Comparison of ENCODE assay signal across 19 cellular contexts in the genomic region with DNA sequence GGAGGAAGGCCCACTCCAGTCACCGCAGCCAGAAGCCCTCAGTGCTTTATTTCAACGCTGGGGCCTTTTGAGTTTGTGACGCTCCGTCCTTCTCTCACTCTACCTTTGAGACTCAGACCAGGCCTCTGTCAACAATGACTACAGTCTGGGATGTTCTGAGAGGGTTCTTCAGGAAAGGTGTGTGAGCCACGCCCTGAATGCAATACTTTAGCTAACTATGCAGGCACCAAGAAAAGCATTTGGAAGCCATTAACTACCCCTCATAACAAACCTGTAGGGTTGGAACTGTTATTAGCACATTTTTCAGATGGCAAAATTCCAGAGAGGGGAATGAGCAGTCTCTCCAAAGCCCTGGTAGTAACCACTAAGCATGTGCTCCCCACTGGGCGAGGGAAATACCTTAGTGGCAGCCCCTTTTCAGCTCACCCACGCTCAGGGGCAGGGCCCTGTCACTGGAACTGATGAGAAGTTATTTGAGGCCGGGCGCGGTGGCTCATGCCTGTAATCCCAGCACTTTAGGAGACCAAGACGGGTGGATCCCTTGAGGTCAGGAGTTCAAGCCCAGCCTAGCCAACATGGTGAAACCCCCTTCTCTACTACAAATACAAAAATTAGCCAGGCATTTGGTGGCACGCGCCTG. TPM values are rescaled to one million over a fixed set of nuclear protein-coding genes. Genes with fewer than 3 reads are reported as not detected.
DNase-seq lines count a peak whose midpoint lies in the region; ATAC-seq lines count a peak whose summit lies in the region.
"Had no signal": no experiment of that assay in that cellular context is flagged by ENCODE, and none has a peak within 500 bp of the region (broad histone marks: within the 10 kb centered on the region; RNA-seq: fewer than 3 reads in every experiment).

No MANE protein-coding gene starts in this region.

- no peaks in the 10 kb centered on the region for H3K27me3 Mint-ChIP-seq in naive thymus-derived CD8-positive, alpha-beta T cell
- H3K27me3 Mint-ChIP-seq: activated naive CD4-positive, alpha-beta T cell treated with anti-CD3 and anti-CD28 coated beads, Interleukin-2, amount 10 ng/mL, durations not matched to agents 7 days and 5 days had no signal

- H4K12ac ChIP-seq in trophoblast cell (ENCODE audit: low read depth, low read length): no peak overlapping the region

- no peak overlapping the region for H3K18ac ChIP-seq in trophoblast cell (ENCODE audit: low read length)

- H3K23ac ChIP-seq in trophoblast cell (ENCODE audit: low read length): no peak overlapping the region

- H3K79me2 ChIP-seq in trophoblast cell (ENCODE audit: control insufficient read depth, insufficient read depth, low read length, poor library complexity): no peaks in the 10 kb centered on the region

- H3K9me3 ChIP-seq in SK-N-MC (ENCODE audit: low read depth, low read length): no peaks in the 10 kb centered on the region
- peaks cover 1% of the 10 kb centered on the region for H3K9me3 ChIP-seq in trophoblast cell (ENCODE audit: insufficient read depth, low read depth, low read length)
- H3K9me3 ChIP-seq: body of pancreas, right atrium auricular region had no signal

- peaks cover 2 to 4% of the 10 kb centered on the region in 2 experiments for H3K4me1 ChIP-seq in trophoblast cell (ENCODE audit: control insufficient read depth in 1 of 2, insufficient read depth in 2 of 2, low read length in 2 of 2)

- peaks cover 6 to 25% (median 16%) of the 10 kb centered on the region in 4 donors for H3K4me1 Mint-ChIP-seq in naive thymus-derived CD8-positive, alpha-beta T cell

- no peak overlapping the region for H3K4me3 Mint-ChIP-seq in naive thymus-derived CD8-positive, alpha-beta T cell
- H3K4me3 Mint-ChIP-seq: activated naive CD4-positive, alpha-beta T cell treated with anti-CD3 and anti-CD28 coated beads, Interleukin-2, amount 10 ng/mL, durations not matched to agents 7 days and 5 days had no signal

- H3K4me2 ChIP-seq in trophoblast cell (ENCODE audit: low read length): no peak overlapping the region

- peaks cover 1% of the 10 kb centered on the region for H3K79me1 ChIP-seq in trophoblast cell (ENCODE audit: low read length)

- peak overlapping the region in 5 of 10 donors; percentile 22 to 82 (median 40) for H3K27ac Mint-ChIP-seq in naive thymus-derived CD8-positive, alpha-beta T cell

- H2AK5ac ChIP-seq in trophoblast cell (ENCODE audit: low read length): no peak overlapping the region

- no peak overlapping the region for H2BK12ac ChIP-seq in trophoblast cell (ENCODE audit: low read length)

- peaks cover 0 to 30% (median 4%) of the 10 kb centered on the region in 3 donors for H3K36me3 Mint-ChIP-seq in naive thymus-derived CD8-positive, alpha-beta T cell

- H3K9me3 Mint-ChIP-seq in naive thymus-derived CD8-positive, alpha-beta T cell: no peaks in the 10 kb centered on the region
- H3K9me3 Mint-ChIP-seq: activated naive CD4-positive, alpha-beta T cell treated with anti-CD3 and anti-CD28 coated beads, Interleukin-2, amount 10 ng/mL, durations not matched to agents 7 days and 5 days had no signal

- WGBS in trophoblast cell (ENCODE audit: extremely low coverage, insufficient coverage, insufficient read length): no CpG with 5 or more reads among the region's 13 CpGs

- H2BK5ac ChIP-seq in trophoblast cell (ENCODE audit: low read depth, low read length, poor library complexity): no peak overlapping the region

- H4K91ac ChIP-seq in trophoblast cell (ENCODE audit: low read depth, low read length): no peak overlapping the region

- H3K4me3 ChIP-seq in SK-N-MC (no peak overlapping the region), trophoblast cell (ENCODE audit: low read depth, low read length) (no peak overlapping the region)
- H3K4me3 ChIP-seq: body of pancreas, right atrium auricular region had no signal

- ATAC-seq in HG03520 (IDR thresholded peaks at IDR 0.05; ENCODE audit: unreplicated experiment): no peak
- ATAC-seq in naive thymus-derived CD8-positive, alpha-beta T cell: no peak
- ATAC-seq: body of pancreas had no signal

- H2BK120ac ChIP-seq in trophoblast cell (ENCODE audit: insufficient read depth, low read length, poor library complexity): no peak overlapping the region

- H3K4ac ChIP-seq in trophoblast cell (ENCODE audit: low read depth, low read length): no peak overlapping the region

- peak overlapping the region; percentile 44; the same call in 1 of the 2 replicates for H3K27ac ChIP-seq in SK-N-MC
- no peak overlapping the region for H3K27ac ChIP-seq in trophoblast cell (ENCODE audit: low read depth, low read length)
- H3K27ac ChIP-seq: body of pancreas, right atrium auricular region had no signal

- no peaks in the 10 kb centered on the region for H3K27me3 ChIP-seq in trophoblast cell (ENCODE audit: insufficient read depth, low read length)
- H3K27me3 ChIP-seq: body of pancreas, right atrium auricular region had no signal

- POLR2A ChIA-PET in naive thymus-derived CD8-positive, alpha-beta T cell (lab: Charles Lee): interaction anchor here (2.0 to 4.4 kb wide), 3 partner anchors 18 to 40 kb away, joined by 8 to 16 read pairs (median 14); partner anchors contain the start of genes BUD31 and PDAP1

- DNase-seq in Daoy (ENCODE audit: low read depth): peak; percentile 41
- no peak for DNase-seq in SK-N-MC (ENCODE audit: low read depth, low spot score)
- DNase-seq in iPS-NIHi7 (ENCODE audit: extremely low spot score): peak; percentile 5
- peak; percentile 78 to 94 for DNase-seq in trophoblast cell
- DNase-seq in NCI-H2081 (lab: John Stamatoyannopoulos, UW): no peak
- no peak for DNase-seq in naive thymus-derived CD8-positive, alpha-beta T cell
- DNase-seq in activated CD4-positive, alpha-beta T cell treated with anti-CD3 and anti-CD28 coated beads for 1 hour: no peak
- DNase-seq: activated CD4-positive, alpha-beta T cell treated with anti-CD3 and anti-CD28 coated beads for 4 hours; activated naive CD4-positive, alpha-beta T cell treated with anti-CD3 and anti-CD28 coated beads, Interleukin-2, amount 10 ng/mL, durations not matched to agents 7 days and 5 days; body of pancreas; cortex of kidney; foreskin fibroblast; hypothalamus; NCI-H1048; NCI-H2029; NCI-H510A; nucleus accumbens had no signal

- H3K9ac ChIP-seq in SK-N-MC (ENCODE audit: insufficient read length): no peak overlapping the region
- H3K9ac ChIP-seq in trophoblast cell (ENCODE audit: low read length): no peak overlapping the region

- H3K14ac ChIP-seq in trophoblast cell (ENCODE audit: low read length): no peak overlapping the region

- no peak overlapping the region for H2AFZ ChIP-seq in trophoblast cell (ENCODE audit: insufficient read depth, low read length, poor library complexity)

- no peak overlapping the region for H4K8ac ChIP-seq in trophoblast cell (ENCODE audit: low read depth, low read length)

- H3K36me3 ChIP-seq in SK-N-MC (ENCODE audit: insufficient read depth, low read length) (peaks cover 29% of the 10 kb centered on the region), trophoblast cell (ENCODE audit: control insufficient read depth in 1 of 2, insufficient read depth in 2 of 2, low read length in 2 of 2) (peaks cover 27 to 30% of the 10 kb centered on the region in 2 experiments)

RNA-seq across cellular contexts. Expression of gene ARPC1B, which starts 5.7 kb away (rescaled TPM):
- total RNA-seq in Daoy (2014; rRNA removed; shearing (Covaris generic)): 377 and 446 TPM in 2 replicates
- polyA plus RNA-seq in trophoblast cell (2013): 131 TPM in 2 replicates
- 100 to 1,000 TPM; 165 to 170 TPM for total RNA-seq in naive thymus-derived CD8-positive, alpha-beta T cell
- polyA plus RNA-seq in naive thymus-derived CD8-positive, alpha-beta T cell: 100 to 1,000 TPM; 597 to 712 (median 662) TPM

RNA-seq across cellular contexts. Expression of gene PDAP1, which starts 39.5 kb away (rescaled TPM):
- 263 and 279 TPM in 2 replicates for total RNA-seq in Daoy (2014; rRNA removed; shearing (Covaris generic))
- polyA plus RNA-seq in trophoblast cell (2013): 102 and 109 TPM in 2 replicates
- total RNA-seq in naive thymus-derived CD8-positive, alpha-beta T cell: 10 to 100 TPM; 70.2 to 75.1 TPM
- polyA plus RNA-seq in naive thymus-derived CD8-positive, alpha-beta T cell: 10 to 100 TPM; 24.0 to 35.6 (median 33.4) TPM

RNA-seq across cellular contexts. Expression of gene BUD31, which starts 39.9 kb away (rescaled TPM):
- total RNA-seq in Daoy (2014; rRNA removed; shearing (Covaris generic)): 374 and 510 TPM in 2 replicates
- 126 and 130 TPM in 2 replicates for polyA plus RNA-seq in trophoblast cell (2013)
- 10 to 100 TPM; 61.7 to 74.6 TPM for total RNA-seq in naive thymus-derived CD8-positive, alpha-beta T cell
- 100 to 1,000 TPM; 151 to 216 (median 170) TPM for polyA plus RNA-seq in naive thymus-derived CD8-positive, alpha-beta T cell

RNA-seq across cellular contexts. Expression of gene ARPC1A, which starts 43.2 kb away (rescaled TPM):
- 291 and 326 TPM in 2 replicates for total RNA-seq in Daoy (2014; rRNA removed; shearing (Covaris generic))
- polyA plus RNA-seq in trophoblast cell (2013): 221 and 225 TPM in 2 replicates
- total RNA-seq in naive thymus-derived CD8-positive, alpha-beta T cell: 10 to 100 TPM; 45.5 to 47.2 TPM
- 10 to 100 TPM; 42.7 to 74.8 (median 63.6) TPM for polyA plus RNA-seq in naive thymus-derived CD8-positive, alpha-beta T cell

Comparison
In these comparisons a context has a peak if more than half of its experiments do, and no peak if none do; other contexts are left out.
1. DNase-seq: peak in Daoy (single experiment), iPS-NIHi7 (single experiment) and trophoblast cell (2 of 2); none in SK-N-MC (single experiment), NCI-H2081 (0 of 2), naive thymus-derived CD8-positive, alpha-beta T cell (0 of 10) and activated CD4-positive, alpha-beta T cell treated with anti-CD3 and anti-CD28 coated beads for 1 hour (single experiment).